In the genomic region with DNA sequence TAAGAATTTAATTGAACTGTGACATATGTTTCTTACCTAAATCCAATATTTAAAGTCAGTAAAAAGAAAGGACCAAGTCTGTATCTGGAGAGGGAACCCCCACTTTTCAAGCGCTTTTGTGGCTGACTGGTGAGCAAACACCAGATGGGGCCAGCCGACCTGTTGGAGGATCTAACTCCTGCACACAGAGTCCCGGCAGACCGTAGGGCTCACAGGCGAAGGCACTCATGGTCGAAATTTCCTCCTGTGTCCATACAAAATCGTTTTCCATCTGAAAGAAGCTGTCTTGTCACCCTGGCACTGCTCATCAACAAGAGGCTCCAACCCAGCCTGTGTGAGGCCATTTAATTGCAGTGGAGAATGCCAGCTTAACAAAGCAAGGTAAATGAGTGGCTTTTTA, we compare ENCODE assay signal across 12 cellular contexts.
DNase-seq lines count a peak whose midpoint lies in the region; ATAC-seq and TF ChIP-seq lines count a peak whose summit lies in the region.
"Had no signal": no experiment of that assay in that cellular context is flagged by ENCODE, and none has a peak within 500 bp of the region (broad histone marks: within the 10 kb centered on the region; RNA-seq: fewer than 3 reads in every experiment).

No MANE protein-coding gene starts in this region.

- no peak overlapping the region for H3K27ac Mint-ChIP-seq in neural progenitor cell
- H3K27ac Mint-ChIP-seq: type B pancreatic cell had no signal

- ATAC-seq in GM18861 (IDR thresholded peaks at IDR 0.05; ENCODE audit: unreplicated experiment), result no peak
- ATAC-seq in HG02798 (IDR thresholded peaks at IDR 0.05; ENCODE audit: poor library complexity, unreplicated experiment), result no peak
- no peak for ATAC-seq in HG02870 (IDR thresholded peaks at IDR 0.05; ENCODE audit: unreplicated experiment)

- H3K27me3 ChIP-seq in neural progenitor cell, result no peaks in the 10 kb centered on the region

- H3K4me1 ChIP-seq in neural progenitor cell, result peaks cover 8% of the 10 kb centered on the region
- H3K4me1 ChIP-seq: left ventricle myocardium inferior had no signal

- no peaks in the 10 kb centered on the region for H3K79me2 ChIP-seq in neural progenitor cell (ENCODE audit: low read depth)

- H3K4me2 ChIP-seq in neural progenitor cell, result no peak overlapping the region

- H3K36me3 Mint-ChIP-seq in neural progenitor cell, result no peaks in the 10 kb centered on the region
- H3K36me3 Mint-ChIP-seq: type B pancreatic cell had no signal

- no peak overlapping the region for H3K4me3 Mint-ChIP-seq in neural progenitor cell
- H3K4me3 Mint-ChIP-seq: type B pancreatic cell had no signal

- H3K9ac ChIP-seq in neural progenitor cell, result no peak overlapping the region

- peak overlapping the region; percentile 17 for H2AFZ ChIP-seq in neural progenitor cell (replicated peaks)

- H3K27me3 Mint-ChIP-seq in neural progenitor cell (ENCODE audit: insufficient read depth, low read depth), result peaks cover 4% of the 10 kb centered on the region

- no peaks in the 10 kb centered on the region for H3F3A ChIP-seq in neural progenitor cell (ENCODE audit: low read depth)

- H3K9me3 Mint-ChIP-seq in neural progenitor cell, result no peaks in the 10 kb centered on the region
- H3K9me3 Mint-ChIP-seq: type B pancreatic cell had no signal

- no peak overlapping the region for H3K4me3 ChIP-seq in neural progenitor cell
- H3K4me3 ChIP-seq: left ventricle myocardium inferior had no signal

- TF ChIP-seq CTCF in neural progenitor cell (IDR thresholded peaks at IDR 0.05), result peak; percentile 15

- H3K36me3 ChIP-seq in neural progenitor cell, result no peaks in the 10 kb centered on the region
- H3K36me3 ChIP-seq: left ventricle myocardium inferior had no signal

- H3K4me1 Mint-ChIP-seq in neural progenitor cell, result peaks cover 14% of the 10 kb centered on the region

- H3K27ac ChIP-seq in neural progenitor cell, result no peak overlapping the region
- H3K27ac ChIP-seq: left ventricle myocardium inferior had no signal

- no peaks in the 10 kb centered on the region for H4K20me1 ChIP-seq in neural progenitor cell (ENCODE audit: low read depth)

- no peaks in the 10 kb centered on the region for H3K9me3 ChIP-seq in neural progenitor cell (ENCODE audit: low read depth)
- H3K9me3 ChIP-seq: left ventricle myocardium inferior had no signal

- DNase-seq in stimulated activated CD8-positive, alpha-beta memory T cell treated with anti-CD3 and anti-CD28 coated beads, Interleukin-4, amount 100 ng/mL, for 24 hours (ENCODE audit: low read depth), result peak; percentile 24
- no peak for DNase-seq in stimulated activated CD8-positive, alpha-beta memory T cell treated with anti-CD3 and anti-CD28 coated beads, Interleukin-4, amount 100 ng/mL, for 48 hours
- DNase-seq in activated effector memory CD4-positive, alpha-beta T cell treated with Interleukin-2 at 50 U/mL for 16 hours, result peak; percentile 49
- peak; percentile 25 for DNase-seq in neural progenitor cell (ENCODE audit: low spot score)
- DNase-seq in AG08396 (ENCODE audit: low spot score), result no peak
- DNase-seq: effector CD4-positive, alpha-beta T cell; left ventricle myocardium inferior; NCI-H2171 treated with DMSO at 0.1 percent for 48 hours had no signal

Comparison
In these comparisons a context has a peak if more than half of its experiments do, and no peak if none do; other contexts are left out.
1. DNase-seq: peak in stimulated activated CD8-positive, alpha-beta memory T cell treated with anti-CD3 and anti-CD28 coated beads, Interleukin-4, amount 100 ng/mL, for 24 hours (single experiment), activated effector memory CD4-positive, alpha-beta T cell treated with Interleukin-2 at 50 U/mL for 16 hours (single experiment) and neural progenitor cell (single experiment); none in stimulated activated CD8-positive, alpha-beta memory T cell treated with anti-CD3 and anti-CD28 coated beads, Interleukin-4, amount 100 ng/mL, for 48 hours (single experiment) and AG08396 (single experiment).